Comparison of ENCODE assay signal across 8 cellular contexts in genomic region chr1:165828103-165828558, GRCh38. TPM values are rescaled to one million over a fixed set of nuclear protein-coding genes. Genes with fewer than 3 reads are reported as not detected.
DNase-seq lines count a peak whose midpoint lies in the region; ATAC-seq and TF ChIP-seq lines count a peak whose summit lies in the region.

No MANE protein-coding gene starts in this region.

- DNase-seq in C1 segment of cervical spinal cord (lab: John Stamatoyannopoulos, UW) (peak in 12 of 14 donors; percentile 48 to 83 (median 70)), NCI-H774 (lab: John Stamatoyannopoulos, UW) (peak; percentile 60), activated T-cell treated with anti-CD3 and anti-CD28 coated beads for 4 hours (peak; percentile 24), fibroblast of gingiva (ENCODE audit: low read depth) (peak; percentile 34), testis (peak; percentile 66)

- H3K27me3 ChIP-seq in neural cell (ENCODE audit: insufficient read depth, low read depth, low read length) = no peaks in the 10 kb centered on the region
- no peaks in the 10 kb centered on the region for H3K27me3 ChIP-seq in testis

- TF ChIP-seq POLR2A in testis (IDR thresholded peaks at IDR 0.05) = no peak

- H3K27ac ChIP-seq in neural cell (ENCODE audit: low read length) (peak overlapping the region; percentile 83), testis (peak overlapping the region; percentile 60 to 86)

- peaks cover 12% of the 10 kb centered on the region for H3K4me1 ChIP-seq in testis

- TF ChIP-seq RAD21 in neural cell (conservative IDR thresholded peaks at IDR 0.05) = no peak

- intact Hi-C loops in testis (cut with DNase I; ENCODE audit: low total_unique reads) = loop anchor here (10.0 kb wide), 1 partner anchor 87 kb away; no protein-coding TSS in a partner anchor

- H3K9me3 ChIP-seq in neural cell (ENCODE audit: low read length) (no peaks in the 10 kb centered on the region), testis (no peaks in the 10 kb centered on the region)

- TF ChIP-seq CTCF in neural cell (IDR thresholded peaks at IDR 0.05; ENCODE audit: poor library complexity, severe bottlenecking) = peak; percentile 28
- no peak for TF ChIP-seq CTCF in testis (IDR thresholded peaks at IDR 0.05)

- WGBS in testis, 2 donors = 0 to 1% methylated on average over 23 to 35 of the region's 43 CpGs

- no peaks in the 10 kb centered on the region for H3K9me2 ChIP-seq in neural cell (ENCODE audit: insufficient read depth, low read length)

- no peak for TF ChIP-seq EP300 in neural cell (conservative IDR thresholded peaks at IDR 0.05; ENCODE audit: poor library complexity, severe bottlenecking)

- no peak overlapping the region for H3K4me2 ChIP-seq in neural cell (ENCODE audit: low read length)

- peak; percentile 54 for ATAC-seq in GM18909 (IDR thresholded peaks at IDR 0.05; ENCODE audit: poor library complexity, unreplicated experiment)
- peak; percentile 36 for ATAC-seq in HG03135 (IDR thresholded peaks at IDR 0.05; ENCODE audit: unreplicated experiment)

- no peaks in the 10 kb centered on the region for H4K20me1 ChIP-seq in neural cell (ENCODE audit: insufficient read depth)

- H2AFZ ChIP-seq in neural cell (ENCODE audit: low read depth, low read length) = peak overlapping the region; percentile 46

- H3K4me3 ChIP-seq in neural cell (ENCODE audit: low read length) (peak overlapping the region; percentile 84), testis (peak overlapping the region; percentile 68 to 93)

- peaks cover 12% of the 10 kb centered on the region for H3F3A ChIP-seq in neural cell (ENCODE audit: insufficient read depth, low read length, poor library complexity, severe bottlenecking)

- peaks cover 39% of the 10 kb centered on the region for H3K79me2 ChIP-seq in neural cell (replicated peaks; ENCODE audit: insufficient read depth, low read length)

- no peaks in the 10 kb centered on the region for H3K36me3 ChIP-seq in neural cell (ENCODE audit: insufficient read depth, low read length)
- H3K36me3 ChIP-seq in testis (ENCODE audit: low read depth, missing control alignments) = no peaks in the 10 kb centered on the region

- H3K9ac ChIP-seq in neural cell (ENCODE audit: low read length) = peak overlapping the region; percentile 83

TF ChIP-seq in neural cell, 6 proteins besides CTCF, POLR2A, EP300 and RAD21:
- peak; percentile 34 for TF ChIP-seq TAF1 (IDR thresholded peaks at IDR 0.05; ENCODE audit: low read depth)
- peak; percentile 32 for TF ChIP-seq POLR2AphosphoS5 (IDR thresholded peaks at IDR 0.05)
- no peak for TF ChIP-seq EZH2 (IDR thresholded peaks at IDR 0.05; ENCODE audit: borderline replicate concordance, insufficient read depth, low read length, poor library complexity, severe bottlenecking)
- TF ChIP-seq MXI1 (conservative IDR thresholded peaks at IDR 0.05; ENCODE audit: poor library complexity, severe bottlenecking) = peak; percentile 65
- no peak for TF ChIP-seq REST (IDR thresholded peaks at IDR 0.05; ENCODE audit: borderline replicate concordance)

RNA-seq across cellular contexts. Expression of gene UCK2, which starts 0.7 kb away (rescaled TPM):
- polyA plus RNA-seq in neural cell = 36.0 and 42.8 TPM in 2 replicates
- 79.5 and 91.1 TPM in 2 replicates for polyA minus RNA-seq in neural cell
- total RNA-seq in testis = 10 to 100 TPM; 27.6 to 29.7 TPM
- 29.9 TPM for polyA plus RNA-seq in testis (ENCODE audit: insufficient read depth, low read depth, low replicate concordance)

RNA-seq across cellular contexts. Expression of gene TMCO1, which starts 59.5 kb away (rescaled TPM):
- polyA plus RNA-seq in neural cell = 116 and 137 TPM in 2 replicates
- polyA minus RNA-seq in neural cell = 79.4 and 79.8 TPM in 2 replicates
- total RNA-seq in testis = 100 to 1,000 TPM in 1 of 2 donors, 10 to 100 TPM in 1; 97.5 to 114 TPM
- polyA plus RNA-seq in testis (ENCODE audit: insufficient read depth, low read depth, low replicate concordance) = 195 TPM

Comparison
In these comparisons a context has a peak if more than half of its experiments do, and no peak if none do; other contexts are left out.
1. Peak in every context shown above with its lines: DNase-seq, ATAC-seq, H3K4me3 ChIP-seq and H3K27ac ChIP-seq.